8 cellular contexts compared by ENCODE assay signal in the genomic region with DNA sequence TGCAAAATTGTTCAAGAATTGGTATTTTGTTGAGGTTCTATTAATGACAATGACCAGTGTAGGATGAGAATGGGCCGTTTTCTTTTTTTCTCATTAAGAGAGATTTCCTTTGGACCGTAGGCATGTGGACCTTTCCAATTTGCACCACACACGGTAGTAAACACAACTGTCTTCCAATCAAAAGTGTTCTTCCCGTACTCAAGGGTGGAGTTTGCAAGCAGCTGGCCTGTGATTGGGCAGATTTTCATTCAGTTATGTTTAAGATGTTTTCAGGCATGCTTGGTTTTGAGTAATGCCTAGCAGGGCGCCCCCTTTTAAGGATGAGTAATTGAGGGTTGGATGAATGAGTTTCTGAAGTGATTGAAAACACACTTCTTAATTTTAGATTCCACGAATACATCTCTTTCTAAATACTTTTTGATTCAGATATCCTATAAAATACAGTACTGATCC. TPM values are rescaled to one million over a fixed set of nuclear protein-coding genes. Genes with fewer than 3 reads are reported as not detected.
A peak's percentile ranks its signal among the peaks of the same experiment; 100 is the strongest.
DNase-seq lines count a peak whose midpoint lies in the region; ATAC-seq and TF ChIP-seq lines count a peak whose summit lies in the region.

No MANE protein-coding gene starts in this region.

- H3K27me3 ChIP-seq in CD4-positive, CD25-positive, alpha-beta regulatory T cell (ENCODE audit: control insufficient read depth, insufficient read depth, low read length), result no peaks in the 10 kb centered on the region
- H3K27me3 ChIP-seq in Loucy (ENCODE audit: insufficient read depth, low read length, poor library complexity, severe bottlenecking) (no peaks in the 10 kb centered on the region), duodenal mucosa (ENCODE audit: control insufficient read depth in 1 of 2, insufficient read depth in 2 of 2, low read length in 2 of 2) (no peaks in the 10 kb centered on the region), mucosa of stomach (ENCODE audit: control insufficient read depth, insufficient read depth, low read length) (no peaks in the 10 kb centered on the region), suprapubic skin (no peaks in the 10 kb centered on the region)

- peaks cover 70% of the 10 kb centered on the region for H3K79me2 ChIP-seq in Loucy (ENCODE audit: insufficient read depth, low read length)

- H3K4me2 ChIP-seq in Loucy (ENCODE audit: low read depth, low read length, poor library complexity, severe bottlenecking), result peak overlapping the region; percentile 91

- H3K9me3 ChIP-seq in CD4-positive, CD25-positive, alpha-beta regulatory T cell (ENCODE audit: control insufficient read depth in 2 of 2, low read length in 2 of 2), result no peaks in the 10 kb centered on the region
- H3K9me3 ChIP-seq in Loucy (ENCODE audit: insufficient read depth, low read depth, low read length) (no peaks in the 10 kb centered on the region), duodenal mucosa (ENCODE audit: control insufficient read depth in 1 of 2, low read length in 2 of 2) (peaks cover 2 to 5% of the 10 kb centered on the region in 2 donors), mucosa of stomach (ENCODE audit: control insufficient read depth, low read length) (no peaks in the 10 kb centered on the region), suprapubic skin (no peaks in the 10 kb centered on the region)

- no peaks in the 10 kb centered on the region for H3F3A ChIP-seq in Loucy (ENCODE audit: low read depth)

- peak overlapping the region; percentile 91 for H3K4me3 ChIP-seq in CD4-positive, CD25-positive, alpha-beta regulatory T cell (ENCODE audit: low read depth, low read length)
- H3K4me3 ChIP-seq in Loucy (ENCODE audit: low read length, poor library complexity, severe bottlenecking) (peak overlapping the region; percentile 98), WI38 (ENCODE audit: low read depth, low read length) (peak overlapping the region; percentile 86), duodenal mucosa (ENCODE audit: low read depth in 1 of 2, low read length in 2 of 2) (peak overlapping the region; percentile 85 to 93), mucosa of stomach (ENCODE audit: low read length) (no peak overlapping the region), suprapubic skin (peak overlapping the region; percentile 92)

- peaks cover 30% of the 10 kb centered on the region for H3K4me1 ChIP-seq in CD4-positive, CD25-positive, alpha-beta regulatory T cell (ENCODE audit: control insufficient read depth, insufficient read depth, low read length, poor library complexity, severe bottlenecking)
- H3K4me1 ChIP-seq in Loucy (ENCODE audit: insufficient read depth, low read length, poor library complexity, severe bottlenecking), result peaks cover 32% of the 10 kb centered on the region
- H3K4me1 ChIP-seq in duodenal mucosa (ENCODE audit: control insufficient read depth in 1 of 2, insufficient read depth in 2 of 2, low read length in 2 of 2), result peaks cover 17 to 21% of the 10 kb centered on the region in 2 donors
- peaks cover 9% of the 10 kb centered on the region for H3K4me1 ChIP-seq in mucosa of stomach (ENCODE audit: control insufficient read depth, insufficient read depth, low read length)
- H3K4me1 ChIP-seq in suprapubic skin, result peaks cover 26% of the 10 kb centered on the region

- H3K4me3 Mint-ChIP-seq in CD4-positive, CD25-positive, alpha-beta regulatory T cell, result peak overlapping the region; percentile 91 to 98 (median 95)

- peaks cover 49% of the 10 kb centered on the region for H4K20me1 ChIP-seq in Loucy (ENCODE audit: insufficient read depth, low read length, poor library complexity, severe bottlenecking)

- H3K9me2 ChIP-seq in Loucy (replicated peaks; ENCODE audit: low read depth, low read length), result no peaks in the 10 kb centered on the region

- TF ChIP-seq CTCF in GM20000 (IDR thresholded peaks at IDR 0.05; ENCODE audit: extremely low read depth, missing control alignments) (no peak), Loucy (conservative IDR thresholded peaks at IDR 0.05; ENCODE audit: low read length) (peak; percentile 55), WI38 (IDR thresholded peaks at IDR 0.05; ENCODE audit: low read depth, low read length) (no peak), suprapubic skin (IDR thresholded peaks at IDR 0.05) (no peak)

- 11% methylated on average over 6 of the region's 6 CpGs for WGBS in suprapubic skin

- H3K9ac ChIP-seq in Loucy (ENCODE audit: low read depth, low read length, poor library complexity, severe bottlenecking), result peak overlapping the region; percentile 97
- H3K9ac ChIP-seq in duodenal mucosa (ENCODE audit: low read depth in 1 of 2, low read length in 2 of 2), result peak overlapping the region in 1 of 2 donors; percentile 96
- peak overlapping the region; percentile 12 for H3K9ac ChIP-seq in mucosa of stomach (ENCODE audit: low read length)

- H3K36me3 ChIP-seq in CD4-positive, CD25-positive, alpha-beta regulatory T cell (ENCODE audit: control insufficient read depth, insufficient read depth, low read length), result no peaks in the 10 kb centered on the region
- H3K36me3 ChIP-seq in Loucy (ENCODE audit: insufficient read depth, low read length) (no peaks in the 10 kb centered on the region), duodenal mucosa (ENCODE audit: control insufficient read depth in 1 of 2, insufficient read depth in 2 of 2, low read length in 2 of 2) (no peaks in the 10 kb centered on the region), mucosa of stomach (ENCODE audit: control insufficient read depth, insufficient read depth, low read length) (no peaks in the 10 kb centered on the region), suprapubic skin (no peaks in the 10 kb centered on the region)

- H3K36me3 Mint-ChIP-seq in CD4-positive, CD25-positive, alpha-beta regulatory T cell, result peaks cover 9% of the 10 kb centered on the region

- no peak for TF ChIP-seq EP300 in suprapubic skin (IDR thresholded peaks at IDR 0.05)

- H3K4me1 Mint-ChIP-seq in CD4-positive, CD25-positive, alpha-beta regulatory T cell, result peaks cover 28 to 59% (median 38%) of the 10 kb centered on the region in 4 donors

- ATAC-seq in CD4-positive, CD25-positive, alpha-beta regulatory T cell (ENCODE audit: low read depth in 2 of 2), result peak; percentile 21 to 22

- peak overlapping the region; percentile 79 to 93 (median 92) for H3K27ac Mint-ChIP-seq in CD4-positive, CD25-positive, alpha-beta regulatory T cell

- H3K9me3 Mint-ChIP-seq in CD4-positive, CD25-positive, alpha-beta regulatory T cell, result peaks cover 0 to 5% (median 0%) of the 10 kb centered on the region in 7 donors

- H3K27ac ChIP-seq in CD4-positive, CD25-positive, alpha-beta regulatory T cell (ENCODE audit: insufficient read depth, low read length, poor library complexity, severe bottlenecking), result peak overlapping the region; percentile 87
- H3K27ac ChIP-seq in duodenal mucosa (ENCODE audit: low read depth, low read length) (no peak overlapping the region), suprapubic skin (peak overlapping the region; percentile 3)

- TF ChIP-seq POLR2A in suprapubic skin (IDR thresholded peaks at IDR 0.05), result no peak

- DNase-seq in CD4-positive, CD25-positive, alpha-beta regulatory T cell, result peak; percentile 46 to 81 (median 75)
- peak; percentile 77 for DNase-seq in GM20000 (ENCODE audit: low spot score)
- no peak for DNase-seq in suprapubic skin (ENCODE audit: low spot score in 2 of 2)
- no peak for DNase-seq in LoVo (ENCODE audit: low spot score)

- no peaks in the 10 kb centered on the region for H3K27me3 Mint-ChIP-seq in CD4-positive, CD25-positive, alpha-beta regulatory T cell

- no peak overlapping the region for H2AFZ ChIP-seq in Loucy (ENCODE audit: low read length)

RNA-seq across cellular contexts. Expression of gene KDM3B, which starts 2.5 kb away (rescaled TPM):
- total RNA-seq in CD4-positive, CD25-positive, alpha-beta regulatory T cell, result 77.1 TPM
- 10 to 100 TPM; 12.8 to 15.4 (median 13.5) TPM for polyA plus RNA-seq in CD4-positive, CD25-positive, alpha-beta regulatory T cell
- total RNA-seq in suprapubic skin, result 100 to 1,000 TPM in 1 of 4 donors, 10 to 100 TPM in 3; 49.1 to 112 (median 65.1) TPM

RNA-seq across cellular contexts. Expression of gene FAM53C, which starts 16.9 kb away (rescaled TPM):
- total RNA-seq in CD4-positive, CD25-positive, alpha-beta regulatory T cell, result 57.0 TPM
- 10 to 100 TPM; 20.4 to 28.9 (median 24.6) TPM for polyA plus RNA-seq in CD4-positive, CD25-positive, alpha-beta regulatory T cell
- total RNA-seq in suprapubic skin, result 10 to 100 TPM; 18.1 to 31.1 (median 22.4) TPM

RNA-seq across cellular contexts. Expression of gene CDC25C, which starts 23.3 kb away (rescaled TPM):
- total RNA-seq in CD4-positive, CD25-positive, alpha-beta regulatory T cell, result 0.37 TPM
- polyA plus RNA-seq in CD4-positive, CD25-positive, alpha-beta regulatory T cell, result under 1 TPM in 3 of 4 donors, not detected in 1; 0.22 to 0.64 (median 0.27) TPM
- total RNA-seq in suprapubic skin, result 1 to 10 TPM in 3 of 4 donors, under 1 TPM in 1; 0.38 to 1.6 (median 1.3) TPM

Comparison
In these comparisons a context has a peak if more than half of its experiments do, and no peak if none do; other contexts are left out.
1. DNase-seq: peak in CD4-positive, CD25-positive, alpha-beta regulatory T cell (3 of 3) and GM20000 (single experiment); none in suprapubic skin (0 of 2) and LoVo (single experiment).